Comparison of ENCODE assay signal across 30 cellular contexts in the genomic region with DNA sequence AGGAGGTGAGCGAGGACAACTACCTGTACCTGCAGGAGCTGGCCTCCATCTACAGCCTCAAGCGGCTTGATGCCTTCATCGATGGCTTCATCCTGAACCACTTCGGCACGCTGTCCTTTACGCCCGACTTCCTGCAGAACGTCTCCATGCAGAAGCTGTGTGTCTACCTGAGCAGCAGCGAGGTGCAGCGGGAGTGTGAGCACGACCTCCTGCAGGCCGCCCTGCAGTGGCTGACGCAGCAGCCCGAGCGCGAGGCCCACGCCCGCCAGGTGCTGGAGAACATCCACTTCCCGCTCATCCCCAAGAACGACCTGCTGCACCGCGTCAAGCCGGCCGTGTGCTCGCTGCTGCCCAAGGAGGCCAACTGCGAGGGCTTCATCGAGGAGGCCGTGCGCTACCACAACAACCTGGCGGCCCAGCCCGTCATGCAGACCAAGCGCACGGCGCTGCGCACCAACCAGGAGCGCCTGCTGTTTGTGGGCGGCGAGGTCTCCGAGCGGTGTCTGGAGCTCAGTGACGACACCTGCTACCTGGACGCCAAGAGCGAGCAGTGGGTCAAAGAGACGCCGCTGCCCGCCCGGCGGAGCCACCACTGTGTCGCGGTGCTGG.
"Had no signal": no experiment of that assay in that cellular context is flagged by ENCODE, and none has a peak within 500 bp of the region (broad histone marks: within the 10 kb centered on the region; RNA-seq: fewer than 3 reads in every experiment).

No MANE protein-coding gene starts in this region.

- H3K27me3 Mint-ChIP-seq: activated CD4-positive, alpha-beta T cell treated with anti-CD3 and anti-CD28 coated beads, Interleukin-2, amount 10 ng/mL, durations not matched to agents 7 days and 5 days; activated naive CD8-positive, alpha-beta T cell; effector memory CD8-positive, alpha-beta T cell; progenitor cell of endocrine pancreas; stimulated activated naive B cell treated with anti-CD40 and anti-IgM and Interleukin-4, amounts not matched to agents 10 μg/mL and 1 μg/mL and 100 μg/mL, for 72 hours had no signal

- H3K36me3 ChIP-seq: ovary, WERI-Rb-1 had no signal

- H3K9me3 Mint-ChIP-seq: activated CD4-positive, alpha-beta T cell treated with anti-CD3 and anti-CD28 coated beads, Interleukin-2, amount 10 ng/mL, durations not matched to agents 7 days and 5 days; activated T-helper 2 cell treated with anti-CD3 and anti-CD28 coated beads, Interferon-gamma antibody, Interleukin-2, Interleukin-4, amounts not matched to agents 10 μg/mL and 5 μg/mL and 100 μg/mL, durations not matched to agents 14 hours and 24 hours and 36 hours; effector memory CD8-positive, alpha-beta T cell; nephron progenitor cell; stimulated activated naive B cell treated with anti-CD40 and anti-IgM and Interleukin-4, amounts not matched to agents 10 μg/mL and 1 μg/mL and 100 μg/mL, for 72 hours; T-helper 1 cell treated with Interleukin-12 subunit alpha and Interleukin-12 subunit beta and Interleukin-4 antibody, amounts not matched to agents 30 μg/mL and 1 μg/mL, for 36 hours had no signal

- H3K4me3 Mint-ChIP-seq: activated CD4-positive, alpha-beta T cell treated with anti-CD3 and anti-CD28 coated beads, Interleukin-2, amount 10 ng/mL, durations not matched to agents 7 days and 5 days; effector memory CD8-positive, alpha-beta T cell; nephron progenitor cell; T-helper 1 cell treated with Interleukin-12 subunit alpha and Interleukin-12 subunit beta and Interleukin-4 antibody, amounts not matched to agents 30 μg/mL and 1 μg/mL, for 36 hours had no signal

- DNase-seq: activated CD4-positive, alpha-beta T cell treated with anti-CD3 and anti-CD28 coated beads for 1 hour; activated CD4-positive, alpha-beta T cell treated with anti-CD3 and anti-CD28 coated beads, Interleukin-2, amount 10 ng/mL, durations not matched to agents 7 days and 5 days; activated T-cell treated with anti-CD3 and anti-CD28 coated beads, Interleukin-2, amount 50 U/mL, for 48 hours; amniotic stem cell; brain microvascular endothelial cell; cortex of kidney; effector memory CD8-positive, alpha-beta T cell; erythroblast; gastrocnemius medialis; glutamatergic neuron; left ventricle myocardium inferior; mesendoderm; nephron progenitor cell; ovary; stimulated activated CD4-positive, alpha-beta T cell treated with anti-CD3 and anti-CD28 coated beads, Interleukin-4, amount 100 ng/mL, for 4 hours; stimulated activated CD8-positive, alpha-beta memory T cell treated with anti-CD3 and anti-CD28 coated beads, Interleukin-4, amount 100 ng/mL, for 48 hours; stimulated activated naive B cell treated with anti-CD40 and anti-IgM and Interleukin-4, amounts not matched to agents 10 μg/mL and 1 μg/mL and 100 μg/mL, for 72 hours; stomach; T-helper 9 cell; thyroid gland; WERI-Rb-1 had no signal

- H3K9me3 ChIP-seq: gastrocnemius medialis, left ventricle myocardium inferior, ovary, stomach, thyroid gland, upper lobe of left lung, vagina had no signal

- H3K27ac Mint-ChIP-seq: activated T-helper 2 cell treated with anti-CD3 and anti-CD28 coated beads, Interferon-gamma antibody, Interleukin-2, Interleukin-4, amounts not matched to agents 10 μg/mL and 5 μg/mL and 100 μg/mL, durations not matched to agents 14 hours and 24 hours and 36 hours; nephron progenitor cell; progenitor cell of endocrine pancreas; T-helper 1 cell treated with Interleukin-12 subunit alpha and Interleukin-12 subunit beta and Interleukin-4 antibody, amounts not matched to agents 30 μg/mL and 1 μg/mL, for 36 hours had no signal

- H3K27me3 ChIP-seq: brain microvascular endothelial cell, gastrocnemius medialis, ovary, stomach, thyroid gland, upper lobe of left lung, vagina had no signal

- H3K4me1 ChIP-seq: gastrocnemius medialis, thyroid gland, upper lobe of left lung, vagina had no signal

- H3K4me3 ChIP-seq: gastrocnemius medialis, left ventricle myocardium inferior, lung, ovary, skin epidermis, stomach, thyroid gland, upper lobe of left lung, vagina had no signal

- ATAC-seq: effector memory CD8-positive, alpha-beta T cell; gastrocnemius medialis; sciatic nerve had no signal

- H3K27ac ChIP-seq: brain microvascular endothelial cell, gastrocnemius medialis, left ventricle myocardium inferior, ovary, skin epidermis, stomach, thyroid gland, upper lobe of left lung, vagina, WERI-Rb-1 had no signal
